ENCODE assay signal across 10 cellular contexts in genomic region chr7:28509256-28510021, GRCh38.
A peak's percentile ranks its signal among the peaks of the same experiment; 100 is the strongest.
DNase-seq lines count a peak whose midpoint lies in the region; ATAC-seq and TF ChIP-seq lines count a peak whose summit lies in the region.
"Had no signal": no experiment of that assay in that cellular context is flagged by ENCODE, and none has a peak within 500 bp of the region (broad histone marks: within the 10 kb centered on the region; RNA-seq: fewer than 3 reads in every experiment).

No MANE protein-coding gene starts in this region.

- TF ChIP-seq CTCF in GM13976 (IDR thresholded peaks at IDR 0.05; ENCODE audit: borderline replicate concordance, control extremely low read depth, extremely low read depth, insufficient read depth, missing control alignments) = no peak

- DNase-seq in GM13976 (ENCODE audit: low spot score) (peak; percentile 75), left ventricle myocardium superior (no peak), NCI-H748 treated with DMSO at 0.1 percent for 48 hours (lab: John Stamatoyannopoulos, UW) (no peak), iPS-NIHi7 (ENCODE audit: extremely low spot score) (no peak)
- DNase-seq: activated CD8-positive, alpha-beta memory T cell treated with anti-CD3 and anti-CD28 coated beads, Interleukin-2, amount 10 ng/mL, durations not matched to agents 7 days and 5 days; effector memory CD8-positive, alpha-beta T cell had no signal

- in situ Hi-C loops in GM13976 (cut with MboI; ENCODE audit: low sequenced_read_pairs, unreplicated experiment) = no loop called here

- ATAC-seq in GM21529 (IDR thresholded peaks at IDR 0.05; ENCODE audit: unreplicated experiment) = peak; percentile 87
- ATAC-seq in HG03442 (IDR thresholded peaks at IDR 0.05; ENCODE audit: unreplicated experiment) = peak; percentile 90
- ATAC-seq in left ventricle myocardium superior = peak; percentile 45
- ATAC-seq in GM18520 (IDR thresholded peaks at IDR 0.05; ENCODE audit: unreplicated experiment) = no peak
- ATAC-seq in HG03460 (IDR thresholded peaks at IDR 0.05; ENCODE audit: unreplicated experiment) = no peak
- ATAC-seq: activated CD8-positive, alpha-beta memory T cell treated with anti-CD3 and anti-CD28 coated beads, Interleukin-2, amount 10 ng/mL, durations not matched to agents 7 days and 5 days; effector memory CD8-positive, alpha-beta T cell had no signal

- intact Hi-C loops in left ventricle myocardium superior (cut with micrococcal nuclease) = no loop called here

Comparison
In these comparisons a context has a peak if more than half of its experiments do, and no peak if none do; other contexts are left out.
1. ATAC-seq: peak in GM21529 (single experiment), HG03442 (single experiment) and left ventricle myocardium superior (single experiment); none in GM18520 (single experiment) and HG03460 (single experiment).